ENCODE assay signal across 20 cellular contexts in the genomic region with DNA sequence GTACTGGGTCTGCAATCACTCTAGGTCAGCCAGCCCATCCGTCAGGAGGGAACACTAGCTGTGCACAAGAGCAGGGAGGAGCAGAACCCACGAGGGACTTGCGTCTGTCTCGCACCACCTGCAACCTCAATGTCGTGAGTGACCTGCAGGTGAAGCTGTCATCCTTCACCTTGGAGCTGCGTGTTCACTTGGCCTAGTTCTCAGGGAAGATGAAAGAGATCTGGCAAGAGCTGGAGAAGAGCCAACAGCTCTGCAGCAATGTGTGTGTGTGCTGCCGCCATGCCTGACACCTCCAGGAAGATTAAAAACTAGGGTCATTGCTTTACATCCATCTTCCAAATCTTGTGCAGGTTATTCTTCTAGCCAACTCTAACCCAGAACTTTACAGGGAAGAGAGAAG.
"Had no signal": no experiment of that assay in that cellular context is flagged by ENCODE, and none has a peak within 500 bp of the region (broad histone marks: within the 10 kb centered on the region; RNA-seq: fewer than 3 reads in every experiment).

No MANE protein-coding gene starts in this region.

- H3K27ac ChIP-seq: body of pancreas, coronary artery, gastrocnemius medialis, lower lobe of right lung, sigmoid colon, spleen, thoracic aorta, upper lobe of left lung had no signal

- ATAC-seq: activated CD8-positive, alpha-beta T cell treated with anti-CD3 and anti-CD28 coated beads for 36 hours; activated T-helper 17 cell treated with anti-CD3 and anti-CD28 coated beads, Interleukin-2, amount 50 U/mL, for 72 hours; body of pancreas; esophagus mucosa; gastrocnemius medialis; lower lobe of right lung; natural killer cell; stimulated activated memory B cell treated with anti-CD40 and anti-IgM and Interleukin-4, amounts not matched to agents 10 μg/mL and 1 μg/mL and 100 μg/mL, for 72 hours had no signal

- H3K9me3 Mint-ChIP-seq: activated CD4-positive, alpha-beta T cell treated with anti-CD3 and anti-CD28 coated beads, Interleukin-2, amount 10 ng/mL, durations not matched to agents 24 days and 14 days; activated CD8-positive, alpha-beta T cell treated with anti-CD3 and anti-CD28 coated beads for 36 hours; activated naive CD4-positive, alpha-beta T cell treated with anti-CD3 and anti-CD28 coated beads for 36 hours; natural killer cell had no signal

- H3K36me3 ChIP-seq: gastrocnemius medialis, lower lobe of right lung, sigmoid colon, spleen, thoracic aorta, upper lobe of left lung had no signal

- H3K4me1 ChIP-seq: body of pancreas, gastrocnemius medialis, lower lobe of right lung, sigmoid colon, spleen, upper lobe of left lung had no signal

- H3K4me3 ChIP-seq: body of pancreas, coronary artery, gastrocnemius medialis, lower lobe of right lung, sigmoid colon, spleen, thoracic aorta, upper lobe of left lung had no signal

- H3K36me3 Mint-ChIP-seq: natural killer cell; stimulated activated memory B cell treated with anti-CD40 and anti-IgM and Interleukin-4, amounts not matched to agents 10 μg/mL and 1 μg/mL and 100 μg/mL, for 72 hours had no signal

- H3K4me3 Mint-ChIP-seq: activated CD4-positive, alpha-beta T cell treated with anti-CD3 and anti-CD28 coated beads, Interleukin-2, amount 10 ng/mL, durations not matched to agents 24 days and 14 days; activated CD8-positive, alpha-beta T cell treated with anti-CD3 and anti-CD28 coated beads for 36 hours; activated naive CD4-positive, alpha-beta T cell treated with anti-CD3 and anti-CD28 coated beads for 36 hours; activated T-helper 17 cell treated with anti-CD3 and anti-CD28 coated beads, Interleukin-2, amount 50 U/mL, for 72 hours; natural killer cell; stimulated activated memory B cell treated with anti-CD40 and anti-IgM and Interleukin-4, amounts not matched to agents 10 μg/mL and 1 μg/mL and 100 μg/mL, for 72 hours had no signal

- H3K4me1 Mint-ChIP-seq: activated CD4-positive, alpha-beta T cell treated with anti-CD3 and anti-CD28 coated beads, Interleukin-2, amount 10 ng/mL, durations not matched to agents 24 days and 14 days; natural killer cell; stimulated activated memory B cell treated with anti-CD40 and anti-IgM and Interleukin-4, amounts not matched to agents 10 μg/mL and 1 μg/mL and 100 μg/mL, for 72 hours had no signal

- H3K27me3 ChIP-seq: body of pancreas, gastrocnemius medialis, sigmoid colon, upper lobe of left lung had no signal

- H3K27ac Mint-ChIP-seq: activated CD4-positive, alpha-beta T cell treated with anti-CD3 and anti-CD28 coated beads, Interleukin-2, amount 10 ng/mL, durations not matched to agents 24 days and 14 days; activated CD8-positive, alpha-beta T cell treated with anti-CD3 and anti-CD28 coated beads for 36 hours; activated naive CD4-positive, alpha-beta T cell treated with anti-CD3 and anti-CD28 coated beads for 36 hours; activated T-helper 17 cell treated with anti-CD3 and anti-CD28 coated beads, Interleukin-2, amount 50 U/mL, for 72 hours; natural killer cell; stimulated activated memory B cell treated with anti-CD40 and anti-IgM and Interleukin-4, amounts not matched to agents 10 μg/mL and 1 μg/mL and 100 μg/mL, for 72 hours had no signal

- H3K27me3 Mint-ChIP-seq: activated CD4-positive, alpha-beta T cell treated with anti-CD3 and anti-CD28 coated beads, Interleukin-2, amount 10 ng/mL, durations not matched to agents 24 days and 14 days; activated T-helper 17 cell treated with anti-CD3 and anti-CD28 coated beads, Interleukin-2, amount 50 U/mL, for 72 hours had no signal

- DNase-seq: activated CD4-positive, alpha-beta T cell treated with anti-CD3 and anti-CD28 coated beads, Interleukin-2, amount 10 ng/mL, durations not matched to agents 24 days and 14 days; activated CD4-positive, CD25-positive, alpha-beta regulatory T cell; activated CD8-positive, alpha-beta T cell treated with anti-CD3 and anti-CD28 coated beads for 36 hours; activated naive CD4-positive, alpha-beta T cell treated with anti-CD3 and anti-CD28 coated beads for 36 hours; activated T-cell treated with anti-CD3 and anti-CD28 coated beads, Interleukin-2, amount 50 U/mL, for 1 hour; gastrocnemius medialis; head of caudate nucleus; lower lobe of right lung; natural killer cell; posterior cingulate gyrus; sigmoid colon; spleen; stimulated activated CD4-positive, alpha-beta T cell treated with anti-CD3 and anti-CD28 coated beads, Interleukin-4, amount 100 ng/mL, for 4 hours; upper lobe of left lung had no signal

- H3K9me3 ChIP-seq: body of pancreas, gastrocnemius medialis, lower lobe of right lung, thoracic aorta, upper lobe of left lung had no signal
